23 cellular contexts compared by ENCODE assay signal in the genomic region with DNA sequence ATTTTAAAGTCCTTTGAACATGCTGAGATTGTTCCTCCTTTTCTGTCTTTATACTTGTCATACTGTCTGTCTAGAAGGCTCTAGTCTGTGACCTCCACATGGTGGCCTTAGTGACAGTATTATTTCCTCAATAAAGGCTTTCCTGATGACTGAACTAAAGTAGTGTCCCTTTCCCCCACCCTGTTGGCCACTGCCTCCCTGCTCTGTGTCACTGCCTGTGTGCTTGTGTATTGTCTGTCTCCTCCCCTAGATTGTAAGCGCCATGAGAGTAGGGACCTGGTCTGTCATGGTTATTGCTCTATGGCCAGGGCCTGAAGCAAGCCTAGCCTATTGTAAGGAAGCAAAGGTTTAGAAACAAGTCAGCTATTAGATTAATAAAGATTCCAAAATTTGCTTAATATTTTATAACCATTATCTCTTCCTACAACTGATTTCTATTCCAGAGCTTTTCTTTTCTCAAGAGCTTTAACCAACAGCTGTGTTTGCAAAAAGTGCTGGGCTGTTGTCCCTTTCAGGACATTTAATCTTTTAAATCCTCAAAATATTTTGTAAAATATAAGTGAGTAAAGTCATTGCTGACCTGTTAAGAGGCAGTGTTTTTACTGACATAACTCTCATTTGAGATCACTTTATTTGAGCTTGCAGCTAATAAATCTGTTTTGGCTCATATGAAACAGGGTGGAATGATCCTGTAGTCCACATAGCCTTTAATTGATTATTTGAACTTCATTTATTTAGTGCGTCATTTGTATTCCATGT.
"Had no signal": no experiment of that assay in that cellular context is flagged by ENCODE, and none has a peak within 500 bp of the region (broad histone marks: within the 10 kb centered on the region; RNA-seq: fewer than 3 reads in every experiment).

No MANE protein-coding gene starts in this region.

- H3K27ac ChIP-seq: coronary artery, gastrocnemius medialis, ovary, psoas muscle, right lobe of liver, testis, tibial artery had no signal

- H3K4me3 ChIP-seq: coronary artery, gastrocnemius medialis, lung, ovary, psoas muscle, right lobe of liver, smooth muscle cell, testis, tibial artery had no signal

- H3K4me1 ChIP-seq: right lobe of liver had no signal

- H3K36me3 ChIP-seq: gastrocnemius medialis, ovary, right lobe of liver, tibial artery had no signal

- H3K9me3 ChIP-seq: gastrocnemius medialis, ovary, psoas muscle, right lobe of liver, testis, tibial artery had no signal

- H3K27me3 ChIP-seq: gastrocnemius medialis, ovary, right lobe of liver, testis, tibial artery had no signal

- DNase-seq: dermis blood vessel endothelial cell; foreskin fibroblast; gastrocnemius medialis; head of caudate nucleus; hippocampal formation; left colon; natural killer cell; occipital lobe; ovary; posterior cingulate gyrus; psoas muscle; right lobe of liver; stimulated activated CD4-positive, alpha-beta T cell treated with anti-CD3 and anti-CD28 coated beads, Interleukin-12 subunit alpha, Interleukin-12 subunit beta, amount 100 ng/mL, for 4 hours; stimulated activated CD4-positive, alpha-beta T cell treated with anti-CD3 and anti-CD28 coated beads, Interleukin-1b, Interleukin-23, amount 100 ng/mL, for 48 hours; stimulated activated CD4-positive, alpha-beta T cell treated with anti-CD3 and anti-CD28 coated beads, Interleukin-4, amount 100 ng/mL, for 1 hour; stimulated activated CD8-positive, alpha-beta memory T cell treated with anti-CD3 and anti-CD28 coated beads, Interleukin-4, amount 100 ng/mL, for 48 hours; stimulated activated naive CD4-positive, alpha-beta T cell; substantia nigra; testis; tibial artery had no signal

- ATAC-seq: gastrocnemius medialis, left colon, natural killer cell, right lobe of liver had no signal
